1 cellular context compared by ENCODE assay signal in genomic region chr18:75216212-75216925, GRCh38.
TF ChIP-seq lines count a peak whose summit lies in the region.

No MANE protein-coding gene starts in this region.

TF ChIP-seq in HepG2, 621 proteins besides CTCF, POLR2A, EP300 and RAD21:
- TF ChIP-seq NFE2 (CRISPR knock-in tag; IDR thresholded peaks at IDR 0.05): no peak
- no peak for TF ChIP-seq NBN (conservative IDR thresholded peaks at IDR 0.05)
- TF ChIP-seq DZIP1 (CRISPR knock-in tag; IDR thresholded peaks at IDR 0.05): no peak
- TF ChIP-seq ZNF784 (CRISPR knock-in tag; IDR thresholded peaks at IDR 0.05; ENCODE audit: borderline replicate concordance): no peak
- no peak for TF ChIP-seq HNRNPUL1 (IDR thresholded peaks at IDR 0.05; ENCODE audit: low read depth, low read length)
- TF ChIP-seq ZSCAN31 (CRISPR knock-in tag; IDR thresholded peaks at IDR 0.05; ENCODE audit: low read depth): no peak
- no peak for TF ChIP-seq UBTF (CRISPR knock-in tag; IDR thresholded peaks at IDR 0.05)
- no peak for TF ChIP-seq ARID2 (CRISPR knock-in tag; IDR thresholded peaks at IDR 0.05; ENCODE audit: borderline replicate concordance)
- TF ChIP-seq POLR2AphosphoS5 (IDR thresholded peaks at IDR 0.05; ENCODE audit: low read depth, low read length): no peak
- TF ChIP-seq SATB2 (CRISPR knock-in tag; IDR thresholded peaks at IDR 0.05): no peak
- TF ChIP-seq ATF7 (IDR thresholded peaks at IDR 0.05): no peak
- no peak for TF ChIP-seq ATF7 (CRISPR knock-in tag; IDR thresholded peaks at IDR 0.05)
- TF ChIP-seq POGZ (CRISPR knock-in tag; IDR thresholded peaks at IDR 0.05): no peak
